In the genomic region with DNA sequence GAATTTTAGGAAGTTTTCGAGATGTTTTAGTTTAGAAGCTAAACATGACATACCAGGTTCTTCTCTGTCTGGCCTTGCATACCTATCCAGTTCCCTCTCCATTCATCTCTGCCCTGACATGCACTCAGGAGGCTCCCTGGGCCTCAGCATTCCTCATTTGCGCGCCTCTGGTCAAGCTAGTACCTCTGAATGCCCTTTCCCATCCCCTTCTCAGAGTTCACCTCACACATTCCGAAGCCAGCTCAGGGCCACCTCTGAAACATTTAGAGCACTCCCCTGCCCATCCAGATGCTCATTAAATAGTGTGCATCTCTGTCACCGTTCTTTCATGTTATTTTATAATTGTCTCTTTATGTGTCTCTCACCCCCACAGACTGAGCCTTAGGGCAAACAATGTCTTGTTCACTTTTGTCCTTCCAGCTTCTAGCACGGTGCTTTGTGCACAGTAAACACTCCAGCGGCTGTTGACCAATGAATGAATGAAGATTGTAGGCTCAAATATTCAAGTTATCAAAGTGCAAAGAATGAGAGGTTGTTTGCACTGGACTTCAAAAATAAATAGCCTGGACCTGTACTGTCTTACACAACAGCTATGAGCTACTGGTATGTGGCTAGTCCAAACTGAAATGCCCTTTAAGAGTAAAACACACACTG, we compare ENCODE assay signal across 9 cellular contexts. TPM values are rescaled to one million over a fixed set of nuclear protein-coding genes. Genes with fewer than 3 reads are reported as not detected.
DNase-seq lines count a peak whose midpoint lies in the region; ATAC-seq and TF ChIP-seq lines count a peak whose summit lies in the region.
"Had no signal": no experiment of that assay in that cellular context is flagged by ENCODE, and none has a peak within 500 bp of the region (broad histone marks: within the 10 kb centered on the region; RNA-seq: fewer than 3 reads in every experiment).

No MANE protein-coding gene starts in this region.

- H3K4me1 Mint-ChIP-seq in GM23338 (peaks cover 37% of the 10 kb centered on the region), endothelial cell (ENCODE audit: unreplicated experiment) (peaks cover 37% of the 10 kb centered on the region), osteocyte (ENCODE audit: unreplicated experiment) (peaks cover 42% of the 10 kb centered on the region)

- peak overlapping the region; percentile 99 for H3K4me3 Mint-ChIP-seq in GM23338
- H3K4me3 Mint-ChIP-seq in endothelial cell (ENCODE audit: unreplicated experiment), result peak overlapping the region; percentile 91
- peak overlapping the region; percentile 86 for H3K4me3 Mint-ChIP-seq in osteocyte (ENCODE audit: unreplicated experiment)

- no peak for TF ChIP-seq POLR2A in Peyer's patch (IDR thresholded peaks at IDR 0.05)

- H3K27ac Mint-ChIP-seq in GM23338, result peak overlapping the region; percentile 45; the same call in 1 of the 2 replicates
- peak overlapping the region; percentile 0 for H3K27ac Mint-ChIP-seq in endothelial cell (ENCODE audit: unreplicated experiment)
- no peak overlapping the region for H3K27ac Mint-ChIP-seq in osteocyte (ENCODE audit: unreplicated experiment)

- H3F3A ChIP-seq in GM23338 (replicated peaks; ENCODE audit: low read depth), result no peaks in the 10 kb centered on the region

- H3K36me3 Mint-ChIP-seq in GM23338 (ENCODE audit: low read depth), result peaks cover 32% of the 10 kb centered on the region
- peaks cover 8% of the 10 kb centered on the region for H3K36me3 Mint-ChIP-seq in endothelial cell (ENCODE audit: low read depth, unreplicated experiment)
- no peaks in the 10 kb centered on the region for H3K36me3 Mint-ChIP-seq in osteocyte (ENCODE audit: unreplicated experiment)

- peak overlapping the region; percentile 97 for H3K4me3 ChIP-seq in GM23338
- peak overlapping the region in 2 of 4 donors; percentile 76 to 96 for H3K4me3 ChIP-seq in Peyer's patch

- H4K20me1 ChIP-seq in GM23338 (replicated peaks; ENCODE audit: insufficient read depth), result peaks cover 32% of the 10 kb centered on the region

- H3K9me3 Mint-ChIP-seq in GM23338 (no peaks in the 10 kb centered on the region), endothelial cell (ENCODE audit: unreplicated experiment) (no peaks in the 10 kb centered on the region), osteocyte (ENCODE audit: unreplicated experiment) (no peaks in the 10 kb centered on the region)

- TF ChIP-seq CTCF in GM23338 (conservative IDR thresholded peaks at IDR 0.05; ENCODE audit: low read depth in 2 of 2) (no peak), endothelial cell (IDR thresholded peaks at IDR 0.05; ENCODE audit: unreplicated experiment) (no peak), osteocyte (IDR thresholded peaks at IDR 0.05) (no peak), Peyer's patch (IDR thresholded peaks at IDR 0.05) (no peak)

- peak; percentile 10 for ATAC-seq in GM23338
- ATAC-seq in HG03457 (IDR thresholded peaks at IDR 0.05; ENCODE audit: unreplicated experiment), result no peak

- H3K27ac ChIP-seq in GM23338 (ENCODE audit: low read depth) (peak overlapping the region; percentile 94; the same call in 1 of the 2 replicates), Peyer's patch (peak overlapping the region in 1 of 4 donors; percentile 87)
- H3K27ac ChIP-seq: coronary artery had no signal

- H3K27me3 ChIP-seq in GM23338 (ENCODE audit: insufficient read depth) (no peaks in the 10 kb centered on the region), Peyer's patch (no peaks in the 10 kb centered on the region)

- peaks cover 11% of the 10 kb centered on the region for H3K27me3 Mint-ChIP-seq in GM23338 (ENCODE audit: insufficient read depth, low read depth, poor library complexity)
- H3K27me3 Mint-ChIP-seq in endothelial cell (ENCODE audit: unreplicated experiment), result peaks cover 2% of the 10 kb centered on the region
- no peaks in the 10 kb centered on the region for H3K27me3 Mint-ChIP-seq in osteocyte (ENCODE audit: unreplicated experiment)

- H3K4me2 ChIP-seq in GM23338, result peak overlapping the region; percentile 98

- no peaks in the 10 kb centered on the region for H3K9me2 ChIP-seq in GM23338 (ENCODE audit: insufficient read depth)

- peaks cover 37% of the 10 kb centered on the region for H3K4me1 ChIP-seq in GM23338 (ENCODE audit: insufficient read depth)
- H3K4me1 ChIP-seq in Peyer's patch, result peaks cover 0 to 21% (median 2%) of the 10 kb centered on the region in 4 donors

- DNase-seq in GM23338 (ENCODE audit: low spot score) (peak; percentile 66), NCI-H748 treated with DMSO at 0.1 percent for 48 hours (lab: John Stamatoyannopoulos, UW) (peak; percentile 83), endothelial cell (ENCODE audit: low spot score) (no peak), osteocyte (ENCODE audit: extremely low spot score, unreplicated experiment) (no peak), iPS-NIHi11 (ENCODE audit: low spot score) (no peak), Peyer's patch (no peak), NCI-H1048 (lab: John Stamatoyannopoulos, UW) (no peak)

- H2AFZ ChIP-seq in GM23338, result no peak overlapping the region

- H3K9me3 ChIP-seq in Peyer's patch, result no peaks in the 10 kb centered on the region

- H3K79me2 ChIP-seq in GM23338 (replicated peaks; ENCODE audit: insufficient read depth), result peaks cover 38% of the 10 kb centered on the region

- H3K36me3 ChIP-seq in GM23338 (ENCODE audit: insufficient read depth), result peaks cover 20% of the 10 kb centered on the region
- no peaks in the 10 kb centered on the region for H3K36me3 ChIP-seq in Peyer's patch

TF ChIP-seq in GM23338, 12 proteins besides CTCF, POLR2A, EP300 and RAD21 (continues in another document):
- TF ChIP-seq JUNB (IDR thresholded peaks at IDR 0.05; ENCODE audit: unreplicated experiment) (no peak), ZNF114 (CRISPR knock-in tag; IDR thresholded peaks at IDR 0.05) (no peak), CREB1 (CRISPR knock-in tag; IDR thresholded peaks at IDR 0.05; ENCODE audit: low read depth) (no peak), ETS1 (IDR thresholded peaks at IDR 0.05) (no peak), ZNF331 (CRISPR knock-in tag; IDR thresholded peaks at IDR 0.05; ENCODE audit: low read depth) (no peak)
- TF ChIP-seq, protein P1, sequence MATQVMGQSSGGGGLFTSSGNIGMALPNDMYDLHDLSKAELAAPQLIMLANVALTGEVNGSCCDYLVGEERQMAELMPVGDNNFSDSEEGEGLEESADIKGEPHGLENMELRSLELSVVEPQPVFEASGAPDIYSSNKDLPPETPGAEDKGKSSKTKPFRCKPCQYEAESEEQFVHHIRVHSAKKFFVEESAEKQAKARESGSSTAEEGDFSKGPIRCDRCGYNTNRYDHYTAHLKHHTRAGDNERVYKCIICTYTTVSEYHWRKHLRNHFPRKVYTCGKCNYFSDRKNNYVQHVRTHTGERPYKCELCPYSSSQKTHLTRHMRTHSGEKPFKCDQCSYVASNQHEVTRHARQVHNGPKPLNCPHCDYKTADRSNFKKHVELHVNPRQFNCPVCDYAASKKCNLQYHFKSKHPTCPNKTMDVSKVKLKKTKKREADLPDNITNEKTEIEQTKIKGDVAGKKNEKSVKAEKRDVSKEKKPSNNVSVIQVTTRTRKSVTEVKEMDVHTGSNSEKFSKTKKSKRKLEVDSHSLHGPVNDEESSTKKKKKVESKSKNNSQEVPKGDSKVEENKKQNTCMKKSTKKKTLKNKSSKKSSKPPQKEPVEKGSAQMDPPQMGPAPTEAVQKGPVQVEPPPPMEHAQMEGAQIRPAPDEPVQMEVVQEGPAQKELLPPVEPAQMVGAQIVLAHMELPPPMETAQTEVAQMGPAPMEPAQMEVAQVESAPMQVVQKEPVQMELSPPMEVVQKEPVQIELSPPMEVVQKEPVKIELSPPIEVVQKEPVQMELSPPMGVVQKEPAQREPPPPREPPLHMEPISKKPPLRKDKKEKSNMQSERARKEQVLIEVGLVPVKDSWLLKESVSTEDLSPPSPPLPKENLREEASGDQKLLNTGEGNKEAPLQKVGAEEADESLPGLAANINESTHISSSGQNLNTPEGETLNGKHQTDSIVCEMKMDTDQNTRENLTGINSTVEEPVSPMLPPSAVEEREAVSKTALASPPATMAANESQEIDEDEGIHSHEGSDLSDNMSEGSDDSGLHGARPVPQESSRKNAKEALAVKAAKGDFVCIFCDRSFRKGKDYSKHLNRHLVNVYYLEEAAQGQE (IDR thresholded peaks at IDR 0.05; ENCODE audit: unreplicated experiment), result no peak

RNA-seq across cellular contexts. Expression of gene DHCR24, which starts 1.2 kb away (rescaled TPM):
- total RNA-seq in GM23338 (2014; rRNA removed; shearing (Covaris generic)), result 453 and 530 TPM in 2 replicates
- polyA plus RNA-seq in GM23338 (2016; fragmentation: Nextera tagmentation; extraction: Ambion mirVana), result 124 and 128 TPM in 2 replicates
- total RNA-seq in endothelial cell (ENCODE audit: unreplicated experiment) (181 TPM), osteocyte (76.1 and 87.2 TPM in 2 replicates), Peyer's patch (100 to 1,000 TPM in 3 of 4 donors, 10 to 100 TPM in 1; 15.7 to 119 (median 110) TPM)

Comparison
In these comparisons a context has a peak if more than half of its experiments do, and no peak if none do; other contexts are left out.
1. DNase-seq: peak in GM23338 (single experiment) and NCI-H748 treated with DMSO at 0.1 percent for 48 hours (single experiment); none in endothelial cell (single experiment), osteocyte (single experiment), iPS-NIHi11 (single experiment), Peyer's patch (0 of 3) and NCI-H1048 (single experiment).
2. Peak in every context shown above with its lines, with median percentiles within 50 percentile points of each other: H3K4me3 Mint-ChIP-seq.